ENCODE assay signal across 22 cellular contexts in genomic region chr16:7722761-7723160, GRCh38.
DNase-seq lines count a peak whose midpoint lies in the region; ATAC-seq and TF ChIP-seq lines count a peak whose summit lies in the region.
"Had no signal": no experiment of that assay in that cellular context is flagged by ENCODE, and none has a peak within 500 bp of the region (broad histone marks: within the 10 kb centered on the region; RNA-seq: fewer than 3 reads in every experiment).

No MANE protein-coding gene starts in this region.

- H3K4me2 ChIP-seq in hepatocyte, result no peak overlapping the region
- H3K4me2 ChIP-seq: BLaER1 treated with 17β-estradiol and CSF1 and Interleukin-3, amounts not matched to agents 10 nM and 100 nM; GM23338 had no signal

- in situ Hi-C loops in ACHN (cut with HindIII; ENCODE audit: low pct_ligation_motif_present, low pct_unique_long_range_greater_than_20kb, low sequenced_read_pairs), result no loop called here

- no peaks in the 10 kb centered on the region for H3K27me3 ChIP-seq in hepatocyte
- H3K27me3 ChIP-seq: BE2C; BLaER1 treated with 17β-estradiol and CSF1 and Interleukin-3, amounts not matched to agents 10 nM and 100 nM had no signal

- H3K27ac ChIP-seq in hepatocyte, result peak overlapping the region; percentile 22
- H3K27ac ChIP-seq: 22Rv1; BLaER1 treated with 17β-estradiol and CSF1 and Interleukin-3, amounts not matched to agents 10 nM and 100 nM had no signal

- ATAC-seq in mucosa of descending colon (peak; percentile 21), GM19467 (IDR thresholded peaks at IDR 0.05; ENCODE audit: unreplicated experiment) (no peak), Right ventricle myocardium superior (ENCODE audit: poor library complexity) (no peak), esophagus mucosa (no peak)
- ATAC-seq: GM12878, GM23338, HCT116 had no signal

- H4K20me1 ChIP-seq in hepatocyte (ENCODE audit: insufficient read depth, poor library complexity, severe bottlenecking), result no peaks in the 10 kb centered on the region
- H4K20me1 ChIP-seq: BLaER1 treated with 17β-estradiol and CSF1 and Interleukin-3, amounts not matched to agents 10 nM and 100 nM had no signal

- no peaks in the 10 kb centered on the region for H3K9me2 ChIP-seq in hepatocyte (replicated peaks; ENCODE audit: insufficient read depth)

- 38% methylated on average over 4 of the region's 4 CpGs for WGBS in hepatocyte (ENCODE audit: low lambda C conversion rate, missing lambda C conversion rate)

- H3K4me3 ChIP-seq in hepatocyte (no peak overlapping the region), mucosa of descending colon (no peak overlapping the region)
- H3K4me3 ChIP-seq: BLaER1 treated with 17β-estradiol and CSF1 and Interleukin-3, amounts not matched to agents 10 nM and 100 nM; GM12878; GM23338 had no signal

- H3K9me3 ChIP-seq in hepatocyte (ENCODE audit: low read depth) (no peaks in the 10 kb centered on the region), mucosa of descending colon (no peaks in the 10 kb centered on the region)
- H3K9me3 ChIP-seq: BE2C; BLaER1 treated with 17β-estradiol and CSF1 and Interleukin-3, amounts not matched to agents 10 nM and 100 nM had no signal

- H3K4me1 ChIP-seq in hepatocyte (ENCODE audit: insufficient read depth) (peaks cover 7% of the 10 kb centered on the region), mucosa of descending colon (ENCODE audit: low read depth) (no peaks in the 10 kb centered on the region)
- H3K4me1 ChIP-seq: BE2C had no signal

- no peaks in the 10 kb centered on the region for H3K79me2 ChIP-seq in hepatocyte

- no peak overlapping the region for H2AFZ ChIP-seq in hepatocyte
- H2AFZ ChIP-seq: GM23338 had no signal

- H3K36me3 ChIP-seq in hepatocyte (replicated peaks; ENCODE audit: insufficient read depth, low read depth) (no peaks in the 10 kb centered on the region), mucosa of descending colon (ENCODE audit: low read depth) (no peaks in the 10 kb centered on the region)
- H3K36me3 ChIP-seq: BE2C; BLaER1 treated with 17β-estradiol and CSF1 and Interleukin-3, amounts not matched to agents 10 nM and 100 nM had no signal

- intact Hi-C loops in mucosa of descending colon (cut with DNase I, micrococcal nuclease) (no loop called here), Right ventricle myocardium superior (cut with DNase I) (no loop called here)

- TF ChIP-seq CTCF in hepatocyte (IDR thresholded peaks at IDR 0.05; ENCODE audit: poor library complexity), result no peak
- TF ChIP-seq CTCF in mucosa of descending colon (IDR thresholded peaks at IDR 0.05), result no peak

- DNase-seq in ACHN (peak; percentile 5), Daoy (ENCODE audit: low read depth) (peak; percentile 5), hepatocyte (ENCODE audit: low spot score) (peak; percentile 71), mucosa of descending colon (no peak), RPMI8226 (no peak), Right ventricle myocardium superior (no peak)
- DNase-seq: AML-193; BE2C; CD4-positive, alpha-beta T cell; CD8-positive, alpha-beta memory T cell; DMS153; DND-41; EL; GDM1; H9 had no signal

Comparison
In these comparisons a context has a peak if more than half of its experiments do, and no peak if none do; other contexts are left out.
1. DNase-seq: peak in ACHN (single experiment), Daoy (single experiment) and hepatocyte (single experiment); none in mucosa of descending colon (0 of 3), RPMI8226 (single experiment) and Right ventricle myocardium superior (single experiment).